Comparison of ENCODE assay signal across 9 cellular contexts in the genomic region with DNA sequence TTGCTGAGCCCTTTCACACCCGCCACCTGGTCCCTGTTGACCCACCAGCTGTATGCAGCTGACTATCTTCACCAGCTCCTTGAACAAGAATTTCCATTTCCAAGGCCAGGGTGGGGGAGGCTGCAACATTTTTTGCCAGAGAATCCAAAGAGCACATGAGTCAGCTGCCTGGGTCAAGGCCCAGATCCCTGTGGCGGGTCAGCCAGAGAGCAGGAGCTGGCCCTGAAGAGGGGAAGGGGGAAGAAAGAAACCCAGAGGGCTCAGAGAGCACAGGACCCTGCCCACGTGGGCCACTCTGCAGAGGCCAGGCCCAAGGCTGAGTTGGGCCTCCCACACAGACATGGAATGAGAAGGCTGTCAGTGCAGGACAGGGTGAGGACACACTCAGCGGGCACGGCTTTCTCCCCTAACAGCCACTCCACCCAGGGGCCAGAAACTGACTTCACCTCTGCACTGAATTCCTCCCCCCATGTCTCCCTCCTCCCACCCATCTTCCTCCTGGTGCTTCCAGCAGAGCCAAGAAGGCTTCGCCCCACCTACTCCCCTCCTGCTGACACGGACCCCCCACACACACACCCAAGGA. TPM values are rescaled to one million over a fixed set of nuclear protein-coding genes. Genes with fewer than 3 reads are reported as not detected.
DNase-seq lines count a peak whose midpoint lies in the region; ATAC-seq and TF ChIP-seq lines count a peak whose summit lies in the region.
"Had no signal": no experiment of that assay in that cellular context is flagged by ENCODE, and none has a peak within 500 bp of the region (broad histone marks: within the 10 kb centered on the region; RNA-seq: fewer than 3 reads in every experiment).

No MANE protein-coding gene starts in this region.

- no peaks in the 10 kb centered on the region for H3K27me3 Mint-ChIP-seq in MCF 10A (ENCODE audit: insufficient read depth, unreplicated experiment)
- no peaks in the 10 kb centered on the region for H3K27me3 Mint-ChIP-seq in stimulated activated memory B cell treated with anti-CD40 and anti-IgM and Interleukin-4, amounts not matched to agents 10 μg/mL and 1 μg/mL and 100 μg/mL, for 72 hours

- H3K4me3 Mint-ChIP-seq in MCF 10A (ENCODE audit: unreplicated experiment) = no peak overlapping the region
- H3K4me3 Mint-ChIP-seq in stimulated activated memory B cell treated with anti-CD40 and anti-IgM and Interleukin-4, amounts not matched to agents 10 μg/mL and 1 μg/mL and 100 μg/mL, for 72 hours = no peak overlapping the region
- H3K4me3 Mint-ChIP-seq: activated CD8-positive, alpha-beta T cell treated with anti-CD3 and anti-CD28 coated beads, Interleukin-2, amount 10 ng/mL, durations not matched to agents 7 days and 5 days had no signal

- H3K4me1 Mint-ChIP-seq in MCF 10A (ENCODE audit: insufficient read depth, unreplicated experiment) = peaks cover 43% of the 10 kb centered on the region
- peaks cover 7% of the 10 kb centered on the region for H3K4me1 Mint-ChIP-seq in stimulated activated memory B cell treated with anti-CD40 and anti-IgM and Interleukin-4, amounts not matched to agents 10 μg/mL and 1 μg/mL and 100 μg/mL, for 72 hours

- no TSS peak for BruUV-seq in MCF 10A (replicated peaks; lab: Mats Ljungman, UMichigan)

- no peaks in the 10 kb centered on the region for H3K9me3 Mint-ChIP-seq in MCF 10A (ENCODE audit: unreplicated experiment)
- H3K9me3 Mint-ChIP-seq in stimulated activated memory B cell treated with anti-CD40 and anti-IgM and Interleukin-4, amounts not matched to agents 10 μg/mL and 1 μg/mL and 100 μg/mL, for 72 hours = no peaks in the 10 kb centered on the region

- intact Hi-C loops in MCF 10A (cut with micrococcal nuclease) = no loop called here
- intact Hi-C loops in left colon (cut with DNase I, micrococcal nuclease) = no loop called here

- POLR2A ChIA-PET in MCF 10A (lab: Yijun Ruan, JAX) = interaction anchor here (0.6 to 22.5 kb wide), 15 partner anchors 9 to 1878 kb away, joined by 3 to 780 read pairs (median 3); partner anchors contain the start of genes ILF2, S100A14, S100A16 and S100A2

- H3K36me3 Mint-ChIP-seq in MCF 10A (ENCODE audit: insufficient read depth, unreplicated experiment) = no peaks in the 10 kb centered on the region
- no peaks in the 10 kb centered on the region for H3K36me3 Mint-ChIP-seq in stimulated activated memory B cell treated with anti-CD40 and anti-IgM and Interleukin-4, amounts not matched to agents 10 μg/mL and 1 μg/mL and 100 μg/mL, for 72 hours

- H3K27ac Mint-ChIP-seq in MCF 10A (ENCODE audit: low read depth, unreplicated experiment) = peak overlapping the region; percentile 4
- H3K27ac Mint-ChIP-seq in stimulated activated memory B cell treated with anti-CD40 and anti-IgM and Interleukin-4, amounts not matched to agents 10 μg/mL and 1 μg/mL and 100 μg/mL, for 72 hours = peak overlapping the region; percentile 13
- H3K27ac Mint-ChIP-seq: activated CD8-positive, alpha-beta T cell treated with anti-CD3 and anti-CD28 coated beads, Interleukin-2, amount 10 ng/mL, durations not matched to agents 7 days and 5 days had no signal

- CTCF ChIA-PET in MCF 10A (lab: Yijun Ruan, JAX) = interaction anchor here (0.6 to 31.7 kb wide), 15 partner anchors 9 to 241 kb away, joined by 3 to 1438 read pairs (median 5); partner anchors contain the start of genes NPR1, PGLYRP4, S100A14 and S100A16

- peak; percentile 98 for DNase-seq in HCEC 1CT
- peak; percentile 90 for DNase-seq in MCF 10A (ENCODE audit: unreplicated experiment)
- peak; percentile 48 to 72 for DNase-seq in left colon
- no peak for DNase-seq in SW480 (ENCODE audit: low spot score)
- DNase-seq in NCI-H2227 treated with DMSO at 0.1 percent for 48 hours (lab: John Stamatoyannopoulos, UW) = no peak
- DNase-seq: activated CD8-positive, alpha-beta T cell treated with anti-CD3 and anti-CD28 coated beads, Interleukin-2, amount 10 ng/mL, durations not matched to agents 7 days and 5 days had no signal

- peak; percentile 5 for ATAC-seq in left colon
- no peak for ATAC-seq in stimulated activated memory B cell treated with anti-CD40 and anti-IgM and Interleukin-4, amounts not matched to agents 10 μg/mL and 1 μg/mL and 100 μg/mL, for 72 hours
- ATAC-seq in GM19455 (IDR thresholded peaks at IDR 0.05; ENCODE audit: unreplicated experiment) = no peak
- no peak for ATAC-seq in GM18520 (IDR thresholded peaks at IDR 0.05; ENCODE audit: unreplicated experiment)
- ATAC-seq: activated CD8-positive, alpha-beta T cell treated with anti-CD3 and anti-CD28 coated beads, Interleukin-2, amount 10 ng/mL, durations not matched to agents 7 days and 5 days had no signal

- TF ChIP-seq CTCF in MCF 10A (IDR thresholded peaks at IDR 0.05; ENCODE audit: unreplicated experiment) = no peak

RNA-seq across cellular contexts. Expression of gene S100A6, which starts 28.9 kb away (rescaled TPM):
- total RNA-seq in MCF 10A (2022) (2,571 and 2,904 TPM in 2 replicates), left colon (1,000 to 10,000 TPM; 2,086 to 2,115 TPM)

RNA-seq across cellular contexts. Expression of gene S100A5, which starts 33.8 kb away (rescaled TPM):
- total RNA-seq in MCF 10A (2022) (not detected in 2 replicates), left colon (not detected)

RNA-seq across cellular contexts. Expression of gene S100A4, which starts 38.7 kb away (rescaled TPM):
- total RNA-seq in MCF 10A (2022) = 27.2 and 60.7 TPM in 2 replicates
- total RNA-seq in left colon = 10 to 100 TPM; 36.1 to 79.4 TPM

RNA-seq across cellular contexts. Expression of gene S100A3, which starts 42.1 kb away (rescaled TPM):
- 85.7 and 90.0 TPM in 2 replicates for total RNA-seq in MCF 10A (2022)
- total RNA-seq in left colon = not detected
- total RNA-seq: activated CD8-positive, alpha-beta T cell treated with anti-CD3 and anti-CD28 coated beads, Interleukin-2, amount 10 ng/mL, durations not matched to agents 7 days and 5 days had no signal

RNA-seq across cellular contexts. Expression of gene S100A7, which starts 46.5 kb away (rescaled TPM):
- total RNA-seq in MCF 10A (2022) (not detected in 2 replicates), left colon (not detected)
- total RNA-seq: activated CD8-positive, alpha-beta T cell treated with anti-CD3 and anti-CD28 coated beads, Interleukin-2, amount 10 ng/mL, durations not matched to agents 7 days and 5 days had no signal

Comparison
In these comparisons a context has a peak if more than half of its experiments do, and no peak if none do; other contexts are left out.
1. DNase-seq: peak in HCEC 1CT (single experiment), MCF 10A (single experiment) and left colon (2 of 2); none in SW480 (single experiment) and NCI-H2227 treated with DMSO at 0.1 percent for 48 hours (single experiment).